ENCODE assay signal across 8 cellular contexts in genomic region chr6:43771210-43771857, GRCh38. TPM values are rescaled to one million over a fixed set of nuclear protein-coding genes. Genes with fewer than 3 reads are reported as not detected.
DNase-seq lines count a peak whose midpoint lies in the region; ATAC-seq and TF ChIP-seq lines count a peak whose summit lies in the region.

No MANE protein-coding gene starts in this region.

- H2AK5ac ChIP-seq in neuronal stem cell (ENCODE audit: low read depth, low read length) = peak overlapping the region; percentile 81

- H3K27ac ChIP-seq in BLaER1 treated with 17β-estradiol and CSF1 and Interleukin-3, amounts not matched to agents 10 nM and 100 nM = peak overlapping the region; percentile 75 to 99 (median 96)
- H3K27ac ChIP-seq in foreskin keratinocyte (peak overlapping the region; percentile 70), neuronal stem cell (replicated peaks; ENCODE audit: low read length) (no peak overlapping the region), tibial artery (peak overlapping the region; percentile 94 to 97)

- peak overlapping the region; percentile 96 for H3K18ac ChIP-seq in neuronal stem cell (ENCODE audit: low read length)

- ATAC-seq in foreskin keratinocyte (no peak), GM18873 (IDR thresholded peaks at IDR 0.05; ENCODE audit: low FRiP score, unreplicated experiment) (no peak)

- H3K27me3 ChIP-seq in BLaER1 treated with 17β-estradiol and CSF1 and Interleukin-3, amounts not matched to agents 10 nM and 100 nM = no peaks in the 10 kb centered on the region
- no peaks in the 10 kb centered on the region; the same call in 1 of the 2 replicates for H3K27me3 ChIP-seq in H7 (ENCODE audit: control insufficient read depth, insufficient read depth, low read length)
- H3K27me3 ChIP-seq in foreskin keratinocyte = no peaks in the 10 kb centered on the region
- peaks cover 0 to 18% (median 0%) of the 10 kb centered on the region in 3 experiments for H3K27me3 ChIP-seq in neuronal stem cell (ENCODE audit: control insufficient read depth in 3 of 3, insufficient read depth in 3 of 3, low read depth in 1 of 3, low read length in 3 of 3)
- H3K27me3 ChIP-seq in tibial artery = no peaks in the 10 kb centered on the region

- H3K4me1 ChIP-seq in BLaER1 treated with 17β-estradiol and CSF1 and Interleukin-3, amounts not matched to agents 10 nM and 100 nM = peaks cover 38 to 52% (median 44%) of the 10 kb centered on the region in 10 experiments
- H3K4me1 ChIP-seq in foreskin keratinocyte (peaks cover 11% of the 10 kb centered on the region), neuronal stem cell (ENCODE audit: control insufficient read depth in 2 of 2, insufficient read depth in 1 of 2, low read depth in 1 of 2, low read length in 2 of 2) (peaks cover 22 to 33% of the 10 kb centered on the region in 2 donors), tibial artery (peaks cover 0 to 50% (median 39%) of the 10 kb centered on the region in 4 donors)

- H2BK120ac ChIP-seq in neuronal stem cell (ENCODE audit: low read depth, low read length) = no peak overlapping the region

- H2BK12ac ChIP-seq in neuronal stem cell (ENCODE audit: low read length) = peak overlapping the region; percentile 23

- H2BK15ac ChIP-seq in neuronal stem cell (ENCODE audit: low read length) = peak overlapping the region; percentile 50

- H3K9ac ChIP-seq in BLaER1 treated with 17β-estradiol and CSF1 and Interleukin-3, amounts not matched to agents 10 nM and 100 nM = peak overlapping the region; percentile 93 to 100 (median 96)
- peak overlapping the region; percentile 98 for H3K9ac ChIP-seq in neuronal stem cell (ENCODE audit: low read depth, low read length, poor library complexity)

- DNase-seq in H7 (no peak), activated gamma-delta T cell treated with Interleukin-2 at 50 U/mL for 16 hours (peak; percentile 23), foreskin keratinocyte (no peak), neuronal stem cell (ENCODE audit: low spot score) (peak; percentile 26), tibial artery (peak; percentile 71 to 88)

- peak overlapping the region; percentile 5 for H3K4ac ChIP-seq in neuronal stem cell (ENCODE audit: low read length)

- peak overlapping the region; percentile 86 to 100 (median 97) for H3K4me2 ChIP-seq in BLaER1 treated with 17β-estradiol and CSF1 and Interleukin-3, amounts not matched to agents 10 nM and 100 nM
- peak overlapping the region; percentile 72 for H3K4me2 ChIP-seq in neuronal stem cell (ENCODE audit: insufficient read depth, low read length, poor library complexity, severe bottlenecking)

- intact Hi-C loops in tibial artery (cut with DNase I; ENCODE audit: low total_unique reads) = no loop called here

- H3K79me1 ChIP-seq in neuronal stem cell (ENCODE audit: low read depth, low read length) = peaks cover 16% of the 10 kb centered on the region

- TF ChIP-seq CTCF in foreskin keratinocyte (conservative IDR thresholded peaks at IDR 0.05) (no peak), tibial artery (IDR thresholded peaks at IDR 0.05) (no peak)

- peak overlapping the region; percentile 89 to 100 (median 98) for H3K4me3 ChIP-seq in BLaER1 treated with 17β-estradiol and CSF1 and Interleukin-3, amounts not matched to agents 10 nM and 100 nM
- peak overlapping the region; percentile 96 for H3K4me3 ChIP-seq in H7 (ENCODE audit: insufficient read depth, low read depth, low read length)
- peak overlapping the region; percentile 91 to 95 for H3K4me3 ChIP-seq in neuronal stem cell (ENCODE audit: low read length in 2 of 2)
- H3K4me3 ChIP-seq in tibial artery = peak overlapping the region; percentile 73 to 84

- peak overlapping the region; percentile 98 for H2AFZ ChIP-seq in neuronal stem cell (ENCODE audit: low read length)

- H2BK5ac ChIP-seq in neuronal stem cell (ENCODE audit: low read length) = peak overlapping the region; percentile 44

- H4K20me1 ChIP-seq in BLaER1 treated with 17β-estradiol and CSF1 and Interleukin-3, amounts not matched to agents 10 nM and 100 nM = peaks cover 46 to 63% (median 57%) of the 10 kb centered on the region in 11 experiments

- H4K8ac ChIP-seq in neuronal stem cell (ENCODE audit: low read depth, low read length) = no peak overlapping the region

- H3K23ac ChIP-seq in neuronal stem cell (ENCODE audit: low read depth, low read length, poor library complexity) = peak overlapping the region; percentile 99

- no peaks in the 10 kb centered on the region for H3K9me3 ChIP-seq in BLaER1 treated with 17β-estradiol and CSF1 and Interleukin-3, amounts not matched to agents 10 nM and 100 nM (replicated peaks in 1 of 11)
- H3K9me3 ChIP-seq in neuronal stem cell (replicated peaks in 1 of 2; ENCODE audit: control insufficient read depth in 2 of 2, insufficient read depth in 1 of 2, low read depth in 1 of 2, low read length in 2 of 2) (no peaks in the 10 kb centered on the region), tibial artery (no peaks in the 10 kb centered on the region)

- WGBS in neuronal stem cell (ENCODE audit: extremely low coverage in 2 of 2, insufficient read length in 2 of 2, insufficient replicate concordance in 1 of 2), 2 donors = no CpG with 5 or more reads among the region's 66 CpGs

- H3K14ac ChIP-seq in neuronal stem cell (ENCODE audit: low read length) = peak overlapping the region; percentile 100

- no peak overlapping the region for H4K91ac ChIP-seq in neuronal stem cell (ENCODE audit: low read depth, low read length, poor library complexity)

- peaks cover 0 to 38% (median 21%) of the 10 kb centered on the region in 11 experiments; a peak in 17 of 22 replicates for H3K36me3 ChIP-seq in BLaER1 treated with 17β-estradiol and CSF1 and Interleukin-3, amounts not matched to agents 10 nM and 100 nM
- H3K36me3 ChIP-seq in H7 (replicated peaks; ENCODE audit: control insufficient read depth, insufficient read depth, low read length) (no peaks in the 10 kb centered on the region; the same call in 1 of the 2 replicates), neuronal stem cell (replicated peaks in 1 of 2; ENCODE audit: control insufficient read depth in 2 of 2, insufficient read depth in 2 of 2, low read length in 2 of 2) (peaks cover 0 to 3% of the 10 kb centered on the region in 2 donors), tibial artery (no peaks in the 10 kb centered on the region)

TF ChIP-seq in PFSK-1, 5 proteins besides CTCF, POLR2A, EP300 and RAD21:
- TF ChIP-seq FOXP2 (optimal IDR thresholded peaks at IDR 0.05; ENCODE audit: borderline replicate concordance, extremely low read depth, extremely low read length, insufficient read depth) (no peak), POLR2AphosphoS5 (IDR thresholded peaks at IDR 0.05; ENCODE audit: low read depth, low read length) (peak; percentile 45; the same call in 1 of the 2 replicates), TAF1 (IDR thresholded peaks at IDR 0.05; ENCODE audit: borderline replicate concordance, insufficient read depth, low read length) (no peak), SIN3A (IDR thresholded peaks at IDR 0.05; ENCODE audit: borderline replicate concordance, insufficient read depth, low read length) (0 out of 2 replicates have a peak, but pooled peaks have one; percentile 16), REST (IDR thresholded peaks at IDR 0.05; ENCODE audit: insufficient read depth in 1 of 2, low read depth in 2 of 2, low read length in 2 of 2) (no peak)

RNA-seq across cellular contexts. Expression of gene VEGFA, which starts 1.3 kb away (rescaled TPM):
- 32.1 and 39.6 TPM in 2 replicates for total RNA-seq in H7 (2014; rRNA removed; shearing (Covaris generic))
- polyA plus RNA-seq in PFSK-1 (2012; ENCODE audit: insufficient read length, low read depth) = 492 TPM
- 88.6 and 89.7 TPM in 2 replicates for total RNA-seq in foreskin keratinocyte
- polyA plus RNA-seq in foreskin keratinocyte = 42.5 and 48.3 TPM in 2 replicates
- polyA plus RNA-seq in neuronal stem cell (2013, experiment 1 of 2) = 29.0 TPM
- polyA plus RNA-seq in neuronal stem cell (2013, experiment 2 of 2) = 29.1 TPM

Comparison
In these comparisons a context has a peak if more than half of its experiments do, and no peak if none do; other contexts are left out.
1. DNase-seq: peak in activated gamma-delta T cell treated with Interleukin-2 at 50 U/mL for 16 hours (single experiment), neuronal stem cell (single experiment) and tibial artery (2 of 2); none in H7 (single experiment) and foreskin keratinocyte (0 of 2).
2. Peak in every context shown above with its lines, with median percentiles within 50 percentile points of each other: H3K4me3 ChIP-seq.